ENCODE assay signal across 8 cellular contexts in the genomic region with DNA sequence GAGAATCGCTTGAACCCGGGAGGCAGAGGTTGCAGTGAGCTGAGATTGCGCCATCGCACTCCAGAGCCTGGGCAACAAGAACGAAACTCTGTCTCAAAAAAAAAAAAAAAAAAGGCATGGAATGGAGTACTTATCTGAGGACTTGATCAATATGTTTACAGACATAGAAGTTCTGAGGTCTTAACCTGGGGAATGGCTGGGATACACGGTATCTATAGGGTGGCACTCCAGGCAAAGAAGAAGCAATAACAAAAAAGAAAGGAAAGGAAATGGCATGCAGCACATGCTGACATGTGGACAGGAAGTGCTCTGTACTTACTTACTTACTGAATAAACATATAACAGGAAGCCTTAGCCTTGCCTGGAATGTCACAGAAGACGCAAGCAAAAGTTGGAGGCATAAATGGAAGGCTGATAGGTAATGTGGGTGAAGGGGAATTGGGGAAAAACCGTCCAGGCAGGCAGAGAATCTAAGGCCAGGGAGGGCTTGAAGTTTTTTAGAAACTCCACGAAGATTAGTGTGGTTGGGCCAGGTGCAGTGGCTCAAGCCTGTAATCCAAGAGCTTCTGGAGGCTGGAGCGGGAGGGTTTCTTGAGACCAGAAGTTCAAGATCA. TPM values are rescaled to one million over a fixed set of nuclear protein-coding genes. Genes with fewer than 3 reads are reported as not detected.
DNase-seq lines count a peak whose midpoint lies in the region; ATAC-seq, FAIRE-seq and TF ChIP-seq lines count a peak whose summit lies in the region.

No MANE protein-coding gene starts in this region.

- no peaks in the 10 kb centered on the region for H3K36me3 ChIP-seq in BLaER1 treated with 17β-estradiol and CSF1 and Interleukin-3, amounts not matched to agents 10 nM and 100 nM
- H3K36me3 ChIP-seq in bronchial epithelial cell (ENCODE audit: control insufficient read depth, insufficient read depth, low read length): no peaks in the 10 kb centered on the region

- H3K27me3 Mint-ChIP-seq in naive B cell: no peaks in the 10 kb centered on the region

- FAIRE-seq in bronchial epithelial cell (lab: Jason Lieb, UNC): no peak

- DNase-seq in MV-4-11 (lab: John Stamatoyannopoulos, UW): peak; percentile 56
- peak; percentile 38 for DNase-seq in bronchial epithelial cell (ENCODE audit: low read depth)
- no peak for DNase-seq in naive B cell
- no peak for DNase-seq in RPMI8226
- no peak for DNase-seq in SKM-1 treated with dmso at 0.1 percent for 144 hours (lab: John Stamatoyannopoulos, UW; ENCODE audit: unreplicated experiment)
- no peak for DNase-seq in inferior parietal cortex (ENCODE audit: extremely low spot score)
- no peak for DNase-seq in NCI-H2081 treated with DMSO at 0.1 percent for 48 hours (lab: John Stamatoyannopoulos, UW)

- peak overlapping the region; percentile 25 to 73 (median 69); a peak in 17 of 22 replicates for H3K27ac ChIP-seq in BLaER1 treated with 17β-estradiol and CSF1 and Interleukin-3, amounts not matched to agents 10 nM and 100 nM

- no peaks in the 10 kb centered on the region for H3K9me3 Mint-ChIP-seq in naive B cell

- H3K4me3 Mint-ChIP-seq in naive B cell: peak overlapping the region; percentile 8 to 87 (median 66)

- peak overlapping the region in 4 of 11 experiments; percentile 10 to 43 (median 22); a peak in 4 of 22 replicates for H3K9ac ChIP-seq in BLaER1 treated with 17β-estradiol and CSF1 and Interleukin-3, amounts not matched to agents 10 nM and 100 nM

- H3K9me3 ChIP-seq in BLaER1 treated with 17β-estradiol and CSF1 and Interleukin-3, amounts not matched to agents 10 nM and 100 nM (replicated peaks in 1 of 11): no peaks in the 10 kb centered on the region

- H4K20me1 ChIP-seq in BLaER1 treated with 17β-estradiol and CSF1 and Interleukin-3, amounts not matched to agents 10 nM and 100 nM: no peaks in the 10 kb centered on the region

- no peaks in the 10 kb centered on the region for H3K27me3 ChIP-seq in BLaER1 treated with 17β-estradiol and CSF1 and Interleukin-3, amounts not matched to agents 10 nM and 100 nM
- H3K27me3 ChIP-seq in bronchial epithelial cell (ENCODE audit: control insufficient read depth, insufficient read depth, low read length): no peaks in the 10 kb centered on the region

- H3K36me3 Mint-ChIP-seq in naive B cell: no peaks in the 10 kb centered on the region

- TF ChIP-seq CTCF in bronchial epithelial cell (IDR thresholded peaks at IDR 0.05; ENCODE audit: insufficient read depth, low read length, severe bottlenecking): no peak

- no peak overlapping the region for H3K4me3 ChIP-seq in BLaER1 treated with 17β-estradiol and CSF1 and Interleukin-3, amounts not matched to agents 10 nM and 100 nM
- H3K4me3 ChIP-seq in bronchial epithelial cell (ENCODE audit: low read depth, low read length): no peak overlapping the region

- peak overlapping the region; percentile 60 to 94 (median 78) for H3K27ac Mint-ChIP-seq in naive B cell

- H3K4me1 Mint-ChIP-seq in naive B cell: peaks cover 14 to 24% (median 22%) of the 10 kb centered on the region in 3 donors

- H3K4me2 ChIP-seq in BLaER1 treated with 17β-estradiol and CSF1 and Interleukin-3, amounts not matched to agents 10 nM and 100 nM: peak overlapping the region; percentile 49 to 92 (median 64)

- peaks cover 25 to 50% (median 32%) of the 10 kb centered on the region in 10 experiments for H3K4me1 ChIP-seq in BLaER1 treated with 17β-estradiol and CSF1 and Interleukin-3, amounts not matched to agents 10 nM and 100 nM

- peak; percentile 61 to 69 for ATAC-seq in naive B cell (ENCODE audit: low read depth in 2 of 2)

RNA-seq across cellular contexts. Expression of gene SPOP, which starts 10.1 kb away (rescaled TPM):
- total RNA-seq in bronchial epithelial cell: 32.1 and 50.7 TPM in 2 replicates
- polyA plus RNA-seq in naive B cell (ENCODE audit: low read depth in 6 of 6): 100 to 1,000 TPM in 1 of 6 donors, 10 to 100 TPM in 5; 78.4 to 131 (median 95.3) TPM

RNA-seq across cellular contexts. Expression of gene SLC35B1, which starts 19.8 kb away (rescaled TPM):
- total RNA-seq in bronchial epithelial cell: 79.2 and 91.1 TPM in 2 replicates
- 10 to 100 TPM; 20.6 to 47.5 (median 25.7) TPM for polyA plus RNA-seq in naive B cell (ENCODE audit: low read depth in 6 of 6)

Comparison
In these comparisons a context has a peak if more than half of its experiments do, and no peak if none do; other contexts are left out.
1. DNase-seq: peak in MV-4-11 (single experiment) and bronchial epithelial cell (single experiment); none in naive B cell (single experiment), RPMI8226 (single experiment), SKM-1 treated with dmso at 0.1 percent for 144 hours (single experiment), inferior parietal cortex (single experiment) and NCI-H2081 treated with DMSO at 0.1 percent for 48 hours (single experiment).